Comparison of ENCODE assay signal across 28 cellular contexts in the genomic region with DNA sequence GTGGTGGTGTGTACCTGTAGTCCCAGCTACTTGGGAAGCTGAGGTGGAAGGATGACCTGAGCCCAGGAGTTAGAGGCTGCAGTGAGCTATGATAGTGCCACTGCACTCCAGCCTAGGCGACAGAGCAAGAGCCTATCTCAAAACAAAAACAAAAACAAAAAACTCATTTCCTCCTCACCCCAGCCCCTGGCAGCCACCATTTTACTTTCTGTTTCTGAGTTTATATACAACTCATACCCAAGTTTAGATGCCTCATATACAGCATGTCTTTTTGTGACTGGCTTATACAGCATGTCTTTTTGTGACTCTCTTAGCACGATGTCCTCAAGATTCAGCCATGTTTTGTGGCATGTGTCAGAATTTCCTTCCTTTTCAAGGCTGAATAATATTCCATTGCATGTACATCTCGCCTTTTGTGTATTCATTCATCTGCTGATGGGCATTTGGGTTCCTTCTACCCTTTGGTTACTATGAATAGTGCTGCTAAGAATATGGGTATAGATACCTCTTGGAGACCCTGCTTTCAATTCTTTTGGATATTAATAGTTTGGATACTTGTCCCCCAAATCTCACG. TPM values are rescaled to one million over a fixed set of nuclear protein-coding genes. Genes with fewer than 3 reads are reported as not detected.
"Had no signal": no experiment of that assay in that cellular context is flagged by ENCODE, and none has a peak within 500 bp of the region (broad histone marks: within the 10 kb centered on the region; RNA-seq: fewer than 3 reads in every experiment).

No MANE protein-coding gene starts in this region.

- H3K9me3 Mint-ChIP-seq: activated naive CD4-positive, alpha-beta T cell treated with anti-CD3 and anti-CD28 coated beads, Interleukin-2, amount 10 ng/mL, durations not matched to agents 7 days and 5 days; stimulated activated naive CD8-positive, alpha-beta T cell treated with anti-CD3 and anti-CD28 coated beads, Interleukin-15, amount 100 ng/mL, for 72 hours had no signal

- H3K27ac Mint-ChIP-seq: activated T-helper 1 cell treated with anti-CD3 and anti-CD28 coated beads, Interleukin-12 subunit alpha, Interleukin-12 subunit beta, Interleukin-2, Interleukin-4 antibody, amounts not matched to agents 30 ng/mL and 10 ng/mL and 1 ng/mL, durations not matched to agents 14 hours and 24 hours and 36 hours; stimulated activated naive CD8-positive, alpha-beta T cell treated with anti-CD3 and anti-CD28 coated beads, Interleukin-15, amount 100 ng/mL, for 72 hours; T-helper 2 cell treated with Interferon-gamma antibody and Interleukin-4, amounts not matched to agents 5 μg/mL and 100 μg/mL, for 36 hours had no signal

- DNase-seq: activated CD4-positive, alpha-beta T cell treated with anti-CD3 and anti-CD28 coated beads for 1 hour; activated naive CD4-positive, alpha-beta T cell treated with anti-CD3 and anti-CD28 coated beads, Interleukin-2, amount 10 ng/mL, durations not matched to agents 7 days and 5 days; adrenal gland; central memory CD4-positive, alpha-beta T cell; dermis blood vessel endothelial cell; effector CD8-positive, alpha-beta T cell; erythroblast; foreskin fibroblast; heart right ventricle; islet precursor cell; left cardiac atrium; mesenchymal stem cell; mucosa of descending colon; nucleus accumbens; stimulated activated CD4-positive, alpha-beta T cell treated with anti-CD3 and anti-CD28 coated beads, Interleukin-1b, Interleukin-23, amount 100 ng/mL, for 48 hours; stimulated activated naive CD8-positive, alpha-beta T cell treated with anti-CD3 and anti-CD28 coated beads, Interleukin-15, amount 100 ng/mL, for 72 hours had no signal

- H3K4me1 ChIP-seq: adrenal gland, suprapubic skin had no signal

- H3K4me3 ChIP-seq: adrenal gland, heart right ventricle, mucosa of descending colon, right lobe of liver, skin epidermis, suprapubic skin, tibial nerve had no signal

- H3K4me3 Mint-ChIP-seq: activated naive CD4-positive, alpha-beta T cell treated with anti-CD3 and anti-CD28 coated beads, Interleukin-2, amount 10 ng/mL, durations not matched to agents 7 days and 5 days; activated T-helper 1 cell treated with anti-CD3 and anti-CD28 coated beads, Interleukin-12 subunit alpha, Interleukin-12 subunit beta, Interleukin-2, Interleukin-4 antibody, amounts not matched to agents 30 ng/mL and 10 ng/mL and 1 ng/mL, durations not matched to agents 14 hours and 24 hours and 36 hours; stimulated activated naive CD8-positive, alpha-beta T cell treated with anti-CD3 and anti-CD28 coated beads, Interleukin-15, amount 100 ng/mL, for 72 hours; T-helper 2 cell treated with Interferon-gamma antibody and Interleukin-4, amounts not matched to agents 5 μg/mL and 100 μg/mL, for 36 hours had no signal

- H3K27ac ChIP-seq: adrenal gland, heart right ventricle, right lobe of liver, skin epidermis, suprapubic skin, tibial nerve, VCaP had no signal

- H3K27me3 ChIP-seq: adrenal gland, heart right ventricle, right lobe of liver, suprapubic skin, tibial nerve had no signal

- ATAC-seq: heart right ventricle; left cardiac atrium; mucosa of descending colon; right lobe of liver; SK-N-SH treated with all-trans-retinoic acid at 6 μM for 48 hours; stimulated activated naive CD8-positive, alpha-beta T cell treated with anti-CD3 and anti-CD28 coated beads, Interleukin-15, amount 100 ng/mL, for 72 hours had no signal

- H3K9me3 ChIP-seq: adrenal gland, mucosa of descending colon, right lobe of liver, suprapubic skin, tibial nerve had no signal

- H3K27me3 Mint-ChIP-seq: activated naive CD4-positive, alpha-beta T cell treated with anti-CD3 and anti-CD28 coated beads, Interleukin-2, amount 10 ng/mL, durations not matched to agents 7 days and 5 days; stimulated activated naive CD8-positive, alpha-beta T cell treated with anti-CD3 and anti-CD28 coated beads, Interleukin-15, amount 100 ng/mL, for 72 hours had no signal

RNA-seq across cellular contexts. Expression of a gene that starts 50.5 kb away (rescaled TPM):
- total RNA-seq: astrocyte, dermis blood vessel endothelial cell, fibroblast of lung, lower leg skin, right lobe of liver, suprapubic skin, urinary bladder had no signal
